17 cellular contexts compared by ENCODE assay signal in the genomic region with DNA sequence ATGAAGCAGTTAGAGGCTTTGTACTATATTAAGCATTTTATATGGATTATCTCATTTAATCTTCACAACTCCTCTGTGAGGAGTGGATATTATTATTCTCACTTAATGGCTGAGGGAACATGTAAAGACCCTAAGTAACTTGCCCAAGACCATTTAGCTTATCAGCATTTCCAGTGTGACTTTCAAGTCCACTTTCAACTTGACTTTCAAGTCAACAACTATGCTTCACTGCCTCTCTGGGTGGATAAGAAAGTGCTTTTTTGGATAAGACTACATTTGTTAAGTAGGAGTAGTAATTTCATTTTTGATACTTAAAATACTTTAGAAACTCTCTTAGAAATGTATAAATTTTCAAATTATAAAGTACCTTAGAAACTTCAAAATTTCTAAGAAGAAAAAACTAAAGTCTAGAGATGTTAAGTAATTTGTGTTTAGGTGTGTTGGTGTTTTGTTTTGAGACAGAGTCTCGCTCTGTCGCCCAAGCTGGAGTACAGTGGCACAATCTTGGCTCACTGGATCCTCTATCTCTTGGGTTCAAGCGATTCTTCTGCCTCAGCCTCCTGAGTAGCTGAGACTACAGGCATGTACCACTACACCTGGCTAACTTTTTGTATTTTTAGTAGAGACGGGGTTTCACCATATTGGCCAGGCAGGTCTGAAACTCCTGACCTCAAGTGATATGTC.
DNase-seq lines count a peak whose midpoint lies in the region; ATAC-seq and TF ChIP-seq lines count a peak whose summit lies in the region.
"Had no signal": no experiment of that assay in that cellular context is flagged by ENCODE, and none has a peak within 500 bp of the region (broad histone marks: within the 10 kb centered on the region; RNA-seq: fewer than 3 reads in every experiment).

No MANE protein-coding gene starts in this region.

- no TSS peak for BruUV-seq in Caco-2 (replicated peaks; lab: Mats Ljungman, UMichigan)

- H3K4me2 ChIP-seq in OCI-LY3 (ENCODE audit: low read length), result peak overlapping the region; percentile 6; the same call in 1 of the 2 replicates

- H3K4me3 ChIP-seq in GM06990 (replicated peaks; ENCODE audit: low read depth, low read length) (no peak overlapping the region), OCI-LY3 (ENCODE audit: low read length) (no peak overlapping the region), Caco-2 (ENCODE audit: low read depth, low read length) (no peak overlapping the region), SJCRH30 (no peak overlapping the region), psoas muscle (no peak overlapping the region)

- WGBS in psoas muscle, 3 donors, result 97 to 100% (median 98%) methylated on average over 4 of the region's 4 CpGs

- H3K36me3 Mint-ChIP-seq in Caco-2 (ENCODE audit: insufficient read depth, unreplicated experiment), result peaks cover 22% of the 10 kb centered on the region

- POLR2A ChIA-PET in Caco-2 (lab: Charles Lee), result interaction anchor here (0.6 kb wide), 1 partner anchor 19 kb away, joined by 3 read pairs; no protein-coding TSS in a partner anchor

- no peaks in the 10 kb centered on the region for H3K27me3 Mint-ChIP-seq in Caco-2 (ENCODE audit: insufficient read depth, unreplicated experiment)
- H3K27me3 Mint-ChIP-seq: B cell had no signal

- H3K27ac Mint-ChIP-seq in Caco-2 (ENCODE audit: unreplicated experiment), result no peak overlapping the region
- H3K27ac Mint-ChIP-seq: B cell had no signal

- H3K27me3 ChIP-seq in GM06990 (replicated peaks; ENCODE audit: control insufficient read depth, insufficient read depth, low read length), result no peaks in the 10 kb centered on the region
- H3K27me3 ChIP-seq in OCI-LY3 (ENCODE audit: low read depth, low read length), result no peaks in the 10 kb centered on the region
- H3K27me3 ChIP-seq in Caco-2 (replicated peaks; ENCODE audit: control insufficient read depth, insufficient read depth, low read length), result no peaks in the 10 kb centered on the region
- H3K27me3 ChIP-seq in SJCRH30, result no peaks in the 10 kb centered on the region
- no peaks in the 10 kb centered on the region for H3K27me3 ChIP-seq in psoas muscle (ENCODE audit: insufficient read depth in 3 of 3, low read length in 2 of 3)

- in situ Hi-C loops in GM13976 (cut with MboI; ENCODE audit: low sequenced_read_pairs, unreplicated experiment), result no loop called here

- CTCF ChIA-PET in Caco-2 (lab: Charles Lee), result no interaction called here

- DNase-seq in GM06990 (ENCODE audit: extremely low read depth, insufficient read length) (peak; percentile 49), GM13976 (ENCODE audit: low spot score) (peak; percentile 52), Caco-2 (no peak), GM19238 (ENCODE audit: insufficient read length, low spot score) (no peak), SJCRH30 (no peak), psoas muscle (no peak)
- DNase-seq: 8988T, DMS 273 treated with DMSO at 0.1 percent for 48 hours, NCI-H1417 treated with DMSO at 0.1 percent for 48 hours, NCI-H1930, NCI-H345, NCI-H526 had no signal

- H4K20me1 ChIP-seq in OCI-LY3 (ENCODE audit: insufficient read depth, low read length), result no peaks in the 10 kb centered on the region

- intact Hi-C loops in Caco-2 (cut with micrococcal nuclease; ENCODE audit: unreplicated experiment), result no loop called here
- intact Hi-C loops in psoas muscle (cut with DNase I), result no loop called here

- H3K4me1 ChIP-seq in OCI-LY3 (ENCODE audit: low read length), result peaks cover 15% of the 10 kb centered on the region
- H3K4me1 ChIP-seq in Caco-2, result no peaks in the 10 kb centered on the region
- H3K4me1 ChIP-seq in SJCRH30, result no peaks in the 10 kb centered on the region
- no peaks in the 10 kb centered on the region for H3K4me1 ChIP-seq in psoas muscle

- H3K9me3 Mint-ChIP-seq in Caco-2 (ENCODE audit: unreplicated experiment), result no peaks in the 10 kb centered on the region

- H3K27ac ChIP-seq in OCI-LY3 (ENCODE audit: low read length), result no peak overlapping the region
- H3K27ac ChIP-seq in SJCRH30, result no peak overlapping the region
- no peak overlapping the region for H3K27ac ChIP-seq in psoas muscle
- H3K27ac ChIP-seq: HL-60 had no signal

- H3K4me1 Mint-ChIP-seq in Caco-2 (ENCODE audit: low read depth, unreplicated experiment), result no peaks in the 10 kb centered on the region

- H3K36me3 ChIP-seq in GM06990 (ENCODE audit: control insufficient read depth, insufficient read depth, low read length) (no peaks in the 10 kb centered on the region), OCI-LY3 (replicated peaks; ENCODE audit: low read depth, low read length) (no peaks in the 10 kb centered on the region), Caco-2 (ENCODE audit: control insufficient read depth, insufficient read depth, low read length) (no peaks in the 10 kb centered on the region), SJCRH30 (peaks cover 21% of the 10 kb centered on the region), psoas muscle (ENCODE audit: insufficient read depth in 1 of 2, low read depth in 1 of 2) (peaks cover 0 to 24% of the 10 kb centered on the region in 2 donors)

- peak; percentile 48 for ATAC-seq in GM21390 (IDR thresholded peaks at IDR 0.05; ENCODE audit: unreplicated experiment)
- ATAC-seq in psoas muscle, result no peak
- ATAC-seq: Right ventricle myocardium inferior had no signal

- H3K79me2 ChIP-seq in OCI-LY3 (ENCODE audit: low read length), result no peaks in the 10 kb centered on the region

- TF ChIP-seq CTCF in GM06990 (IDR thresholded peaks at IDR 0.05; ENCODE audit: insufficient read depth, low read length, poor library complexity, severe bottlenecking) (no peak), GM13976 (IDR thresholded peaks at IDR 0.05; ENCODE audit: borderline replicate concordance, control extremely low read depth, extremely low read depth, insufficient read depth, missing control alignments) (no peak), OCI-LY3 (IDR thresholded peaks at IDR 0.05; ENCODE audit: low read depth, low read length) (no peak), Caco-2 (IDR thresholded peaks at IDR 0.05; ENCODE audit: insufficient read depth in 1 of 2, low read depth in 1 of 2, low read length in 1 of 2, severe bottlenecking in 1 of 2, unreplicated experiment in 1 of 2) (no peak), psoas muscle (IDR thresholded peaks at IDR 0.05) (no peak)

- H3K4me3 Mint-ChIP-seq in Caco-2 (ENCODE audit: unreplicated experiment), result no peak overlapping the region
- H3K4me3 Mint-ChIP-seq: B cell had no signal

- H3K9ac ChIP-seq in OCI-LY3 (ENCODE audit: low read length), result no peak overlapping the region

- H3K9me3 ChIP-seq in OCI-LY3 (ENCODE audit: insufficient read depth, low read length) (no peaks in the 10 kb centered on the region), Caco-2 (no peaks in the 10 kb centered on the region), SJCRH30 (replicated peaks) (no peaks in the 10 kb centered on the region), psoas muscle (no peaks in the 10 kb centered on the region)

- H2AFZ ChIP-seq in OCI-LY3 (ENCODE audit: low read depth, low read length), result no peak overlapping the region

Comparison
In these comparisons a context has a peak if more than half of its experiments do, and no peak if none do; other contexts are left out.
1. DNase-seq: peak in GM06990 (single experiment) and GM13976 (single experiment); none in Caco-2 (0 of 2), GM19238 (single experiment), SJCRH30 (0 of 2) and psoas muscle (0 of 2).